ENCODE assay signal across 1 cellular context in the genomic region with DNA sequence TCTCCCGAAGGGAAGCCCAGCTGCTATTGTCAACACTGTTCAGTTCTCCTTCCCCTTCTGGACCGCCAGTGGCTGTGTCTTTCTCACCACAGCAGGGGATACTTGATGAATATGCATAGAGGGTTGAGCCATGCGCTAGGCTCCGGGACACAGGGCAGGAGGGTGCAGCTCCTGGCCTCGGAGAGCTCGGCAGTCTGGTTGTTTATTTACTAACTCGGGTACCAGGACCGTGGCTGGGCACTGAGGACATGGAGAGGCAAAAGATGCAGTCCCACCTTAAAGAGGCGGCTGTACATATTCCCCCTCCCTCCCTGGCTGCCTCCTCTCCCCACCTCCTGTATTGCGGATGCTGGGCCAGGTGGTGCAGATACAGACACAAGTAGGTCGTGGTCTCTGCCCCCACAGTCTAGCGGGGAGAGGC.
TF ChIP-seq lines count a peak whose summit lies in the region.

No MANE protein-coding gene starts in this region.

TF ChIP-seq in HepG2, 621 proteins besides CTCF, POLR2A, EP300 and RAD21 (continued from another document):
- TF ChIP-seq FOXA1 (IDR thresholded peaks at IDR 0.05): no peak
- peak; percentile 33; the same call in 1 of the 2 replicates for TF ChIP-seq FOXA1 (CRISPR knock-in tag; IDR thresholded peaks at IDR 0.05)
- no peak for TF ChIP-seq EEA1 (CRISPR knock-in tag; IDR thresholded peaks at IDR 0.05; ENCODE audit: borderline replicate concordance)
- TF ChIP-seq, protein P1, sequence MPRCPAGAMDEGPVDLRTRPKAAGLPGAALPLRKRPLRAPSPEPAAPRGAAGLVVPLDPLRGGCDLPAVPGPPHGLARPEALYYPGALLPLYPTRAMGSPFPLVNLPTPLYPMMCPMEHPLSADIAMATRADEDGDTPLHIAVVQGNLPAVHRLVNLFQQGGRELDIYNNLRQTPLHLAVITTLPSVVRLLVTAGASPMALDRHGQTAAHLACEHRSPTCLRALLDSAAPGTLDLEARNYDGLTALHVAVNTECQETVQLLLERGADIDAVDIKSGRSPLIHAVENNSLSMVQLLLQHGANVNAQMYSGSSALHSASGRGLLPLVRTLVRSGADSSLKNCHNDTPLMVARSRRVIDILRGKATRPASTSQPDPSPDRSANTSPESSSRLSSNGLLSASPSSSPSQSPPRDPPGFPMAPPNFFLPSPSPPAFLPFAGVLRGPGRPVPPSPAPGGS (CRISPR knock-in tag; IDR thresholded peaks at IDR 0.05): no peak
- TF ChIP-seq HDAC2 (CRISPR knock-in tag; IDR thresholded peaks at IDR 0.05): no peak
